In genomic region chr6:42911171-42912021, GRCh38 we compare ENCODE assay signal across 11 cellular contexts. TPM values are rescaled to one million over a fixed set of nuclear protein-coding genes. Genes with fewer than 3 reads are reported as not detected.
A peak's percentile ranks its signal among the peaks of the same experiment; 100 is the strongest.
DNase-seq lines count a peak whose midpoint lies in the region; ATAC-seq and TF ChIP-seq lines count a peak whose summit lies in the region.
"Had no signal": no experiment of that assay in that cellular context is flagged by ENCODE, and none has a peak within 500 bp of the region (broad histone marks: within the 10 kb centered on the region; RNA-seq: fewer than 3 reads in every experiment).

No MANE protein-coding gene starts in this region.

- H3K4me3 Mint-ChIP-seq in GM23338: peak overlapping the region; percentile 86
- H3K4me3 Mint-ChIP-seq in activated naive CD8-positive, alpha-beta T cell: peak overlapping the region; percentile 73

- H3K4me1 Mint-ChIP-seq in GM23338: no peaks in the 10 kb centered on the region
- peaks cover 4% of the 10 kb centered on the region for H3K4me1 Mint-ChIP-seq in activated naive CD8-positive, alpha-beta T cell (ENCODE audit: low read depth)

- H3K4me3 ChIP-seq in GM23338 (peak overlapping the region; percentile 71), iPS DF 6.9 (ENCODE audit: low read length) (peak overlapping the region; percentile 75; the same call in 1 of the 2 replicates)

- no peaks in the 10 kb centered on the region for H3K36me3 ChIP-seq in GM23338 (ENCODE audit: insufficient read depth)
- H3K36me3 ChIP-seq in iPS DF 6.9 (ENCODE audit: control insufficient read depth, insufficient read depth, low read length): no peaks in the 10 kb centered on the region

- H3K27me3 Mint-ChIP-seq in GM23338 (ENCODE audit: insufficient read depth, low read depth, poor library complexity): peaks cover 8% of the 10 kb centered on the region
- peaks cover 6% of the 10 kb centered on the region for H3K27me3 Mint-ChIP-seq in activated naive CD8-positive, alpha-beta T cell

- WGBS in iPS DF 6.9 (ENCODE audit: insufficient coverage, insufficient read length): no CpG with 5 or more reads among the region's 49 CpGs

- peak overlapping the region; percentile 96 for H3K27ac Mint-ChIP-seq in GM23338
- H3K27ac Mint-ChIP-seq in activated naive CD8-positive, alpha-beta T cell: no peak overlapping the region

- peaks cover 3% of the 10 kb centered on the region; the same call in 1 of the 2 replicates for H3F3A ChIP-seq in GM23338 (replicated peaks; ENCODE audit: low read depth)

- no peaks in the 10 kb centered on the region for H3K9me3 ChIP-seq in iPS DF 6.9 (ENCODE audit: control insufficient read depth, insufficient read depth, low read length)

- H3K36me3 Mint-ChIP-seq in GM23338 (ENCODE audit: low read depth): no peaks in the 10 kb centered on the region
- H3K36me3 Mint-ChIP-seq in activated naive CD8-positive, alpha-beta T cell: no peaks in the 10 kb centered on the region

- H3K27me3 ChIP-seq in GM23338 (ENCODE audit: insufficient read depth) (no peaks in the 10 kb centered on the region), iPS DF 6.9 (ENCODE audit: control insufficient read depth, insufficient read depth, low read length) (no peaks in the 10 kb centered on the region)

- peak; percentile 90 for ATAC-seq in GM23338
- no peak for ATAC-seq in HG02623 (IDR thresholded peaks at IDR 0.05; ENCODE audit: unreplicated experiment)
- no peak for ATAC-seq in GM21723 (IDR thresholded peaks at IDR 0.05; ENCODE audit: unreplicated experiment)
- ATAC-seq in HG02938 (IDR thresholded peaks at IDR 0.05; ENCODE audit: unreplicated experiment): no peak
- ATAC-seq: Panc1 had no signal

- H3K4me1 ChIP-seq in GM23338 (ENCODE audit: insufficient read depth): no peaks in the 10 kb centered on the region; the same call in 1 of the 2 replicates
- no peaks in the 10 kb centered on the region for H3K4me1 ChIP-seq in iPS DF 6.9 (ENCODE audit: control insufficient read depth, insufficient read depth, low read length)

- H4K20me1 ChIP-seq in GM23338 (replicated peaks; ENCODE audit: insufficient read depth): no peaks in the 10 kb centered on the region

- H3K79me2 ChIP-seq in GM23338 (replicated peaks; ENCODE audit: insufficient read depth): no peaks in the 10 kb centered on the region

- H3K9me2 ChIP-seq in GM23338 (ENCODE audit: insufficient read depth): no peaks in the 10 kb centered on the region

- TF ChIP-seq CTCF in GM23338 (conservative IDR thresholded peaks at IDR 0.05; ENCODE audit: low read depth in 2 of 2): peak; percentile 46 to 60

- peak overlapping the region; percentile 91 for H2AFZ ChIP-seq in GM23338

- peak overlapping the region; percentile 86 for H3K4me2 ChIP-seq in GM23338

- H3K27ac ChIP-seq in GM23338 (ENCODE audit: low read depth) (peak overlapping the region; percentile 93), iPS DF 6.9 (ENCODE audit: low read length) (no peak overlapping the region)

- H3K9me3 Mint-ChIP-seq in GM23338: no peaks in the 10 kb centered on the region
- H3K9me3 Mint-ChIP-seq in activated naive CD8-positive, alpha-beta T cell (ENCODE audit: low read depth): no peaks in the 10 kb centered on the region

- DNase-seq in GM23338 (ENCODE audit: low spot score) (peak; percentile 94), iPS DF 6.9 (ENCODE audit: low read depth, low spot score) (no peak), retina (peak; percentile 82), UCSD-AML1 (lab: John Stamatoyannopoulos, UW; ENCODE audit: unreplicated experiment) (no peak)
- DNase-seq: activated CD4-positive, alpha-beta T cell treated with anti-CD3 and anti-CD28 coated beads, Interleukin-2, amount 50 U/mL, for 48 hours; GOT3 had no signal

TF ChIP-seq in GM23338, 12 proteins besides CTCF, POLR2A, EP300 and RAD21:
- TF ChIP-seq POLR2AphosphoS5 (IDR thresholded peaks at IDR 0.05; ENCODE audit: low read depth) (peak; percentile 71), ETS1 (IDR thresholded peaks at IDR 0.05) (0 out of 2 replicates have a peak, but pooled peaks have one; percentile 9), JUNB (IDR thresholded peaks at IDR 0.05; ENCODE audit: unreplicated experiment) (no peak)

RNA-seq across cellular contexts. Expression of gene PTCRA, which starts 4.5 kb away (rescaled TPM):
- not detected in 2 replicates for total RNA-seq in GM23338 (2014; rRNA removed; shearing (Covaris generic))
- polyA plus RNA-seq in GM23338 (2016; fragmentation: Nextera tagmentation; extraction: Ambion mirVana): 0.30 TPM in 1 of 2 replicates, not detected in the other

RNA-seq across cellular contexts. Expression of gene CNPY3, which starts 17.9 kb away (rescaled TPM):
- total RNA-seq in GM23338 (2014; rRNA removed; shearing (Covaris generic)): 66.3 and 67.0 TPM in 2 replicates
- 68.5 and 74.5 TPM in 2 replicates for polyA plus RNA-seq in GM23338 (2016; fragmentation: Nextera tagmentation; extraction: Ambion mirVana)

RNA-seq across cellular contexts. Expression of gene RPL7L1, which starts 32.0 kb away (rescaled TPM):
- total RNA-seq in GM23338 (2014; rRNA removed; shearing (Covaris generic)): 109 and 124 TPM in 2 replicates
- polyA plus RNA-seq in GM23338 (2016; fragmentation: Nextera tagmentation; extraction: Ambion mirVana): 82.1 and 86.9 TPM in 2 replicates

RNA-seq across cellular contexts. Expression of gene GNMT, which starts 49.2 kb away (rescaled TPM):
- not detected in 2 replicates for total RNA-seq in GM23338 (2014; rRNA removed; shearing (Covaris generic))
- 0.52 and 2.5 TPM in 2 replicates for polyA plus RNA-seq in GM23338 (2016; fragmentation: Nextera tagmentation; extraction: Ambion mirVana)

Comparison
In these comparisons a context has a peak if more than half of its experiments do, and no peak if none do; other contexts are left out.
1. DNase-seq: peak in GM23338 (single experiment) and retina (single experiment); none in iPS DF 6.9 (single experiment) and UCSD-AML1 (single experiment).